ENCODE assay signal across 9 cellular contexts in the genomic region with DNA sequence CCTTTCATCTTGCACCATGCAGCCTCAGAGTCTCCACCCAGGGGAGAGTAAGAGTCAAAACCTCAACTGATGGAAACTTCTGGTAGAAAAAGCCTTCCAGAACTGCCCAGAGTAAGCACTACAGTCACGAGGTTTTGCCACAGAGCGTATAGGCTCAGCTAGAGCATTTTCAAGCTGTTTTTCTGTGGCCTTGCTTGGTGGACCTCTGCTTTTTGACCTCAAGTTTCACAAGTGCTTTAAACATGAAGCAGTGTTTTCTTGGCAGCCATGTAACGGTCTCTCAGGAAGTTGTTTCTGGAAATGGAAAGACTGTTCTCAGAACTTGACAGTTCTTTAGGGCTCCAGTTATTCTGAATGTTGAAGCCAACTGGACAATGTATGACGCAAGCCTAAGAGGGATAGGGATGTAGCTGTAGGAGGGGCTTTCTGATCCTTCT.
DNase-seq lines count a peak whose midpoint lies in the region; ATAC-seq, FAIRE-seq and TF ChIP-seq lines count a peak whose summit lies in the region.
"Had no signal": no experiment of that assay in that cellular context is flagged by ENCODE, and none has a peak within 500 bp of the region (broad histone marks: within the 10 kb centered on the region; RNA-seq: fewer than 3 reads in every experiment).

No MANE protein-coding gene starts in this region.

- POLR2A ChIA-PET in CD8-positive, alpha-beta memory T cell (lab: Charles Lee): no interaction called here
- POLR2A ChIA-PET in T-cell (lab: Charles Lee): interaction anchor here in 1 of 2 donors (0.6 kb wide), 1 partner anchor 310 kb away, joined by 3 read pairs; no protein-coding TSS in a partner anchor

- peaks cover 20 to 22% (median 22%) of the 10 kb centered on the region in 3 donors for H3K4me1 Mint-ChIP-seq in CD8-positive, alpha-beta memory T cell
- H3K4me1 Mint-ChIP-seq in T-cell: peaks cover 16 to 26% (median 20%) of the 10 kb centered on the region in 3 donors

- H3K27ac ChIP-seq in CD8-positive, alpha-beta memory T cell (ENCODE audit: low read depth, low read length): no peak overlapping the region
- H3K27ac ChIP-seq in left lung (peak overlapping the region; percentile 30 to 34), caudate nucleus (ENCODE audit: low read depth, low read length) (no peak overlapping the region)
- H3K27ac ChIP-seq: VCaP had no signal

- H3K9me3 ChIP-seq in CD8-positive, alpha-beta memory T cell (ENCODE audit: low read length): no peaks in the 10 kb centered on the region
- no peaks in the 10 kb centered on the region for H3K9me3 ChIP-seq in left lung

- TF ChIP-seq CTCF in left lung (IDR thresholded peaks at IDR 0.05): no peak

- no peaks in the 10 kb centered on the region for H3K36me3 ChIP-seq in CD8-positive, alpha-beta memory T cell (ENCODE audit: insufficient read depth, low read length)
- no peaks in the 10 kb centered on the region for H3K36me3 ChIP-seq in left lung

- no peak for DNase-seq in CD8-positive, alpha-beta memory T cell
- DNase-seq in T-cell (no peak), left lung (no peak), frontal cortex (ENCODE audit: low spot score in 2 of 2) (no peak), NCI-H2081 treated with DMSO at 0.1 percent for 48 hours (lab: John Stamatoyannopoulos, UW) (no peak), caudate nucleus (lab: John Stamatoyannopoulos, UW) (no peak)
- DNase-seq in activated effector memory CD4-positive, alpha-beta T cell treated with Interleukin-2 at 50 U/mL for 16 hours: no peak

- H3K4me3 Mint-ChIP-seq in CD8-positive, alpha-beta memory T cell: peak overlapping the region in 1 of 7 donors; percentile 27
- no peak overlapping the region for H3K4me3 Mint-ChIP-seq in T-cell

- intact Hi-C loops in left lung (cut with DNase I): no loop called here

- no peak for FAIRE-seq in frontal cortex (lab: Jason Lieb, UNC)

- no peak overlapping the region for H3K4me3 ChIP-seq in CD8-positive, alpha-beta memory T cell (ENCODE audit: low read length)
- no peak overlapping the region for H3K4me3 ChIP-seq in left lung

- no peaks in the 10 kb centered on the region for H3K27me3 ChIP-seq in CD8-positive, alpha-beta memory T cell (ENCODE audit: insufficient read depth, low read length, poor library complexity, severe bottlenecking)
- H3K27me3 ChIP-seq in left lung: no peaks in the 10 kb centered on the region

- H3K36me3 Mint-ChIP-seq in CD8-positive, alpha-beta memory T cell: no peaks in the 10 kb centered on the region
- no peaks in the 10 kb centered on the region for H3K36me3 Mint-ChIP-seq in T-cell

- H3K27me3 Mint-ChIP-seq in CD8-positive, alpha-beta memory T cell: peaks cover 0 to 2% of the 10 kb centered on the region in 2 donors
- no peaks in the 10 kb centered on the region for H3K27me3 Mint-ChIP-seq in T-cell

- H3K9me3 Mint-ChIP-seq in CD8-positive, alpha-beta memory T cell: no peaks in the 10 kb centered on the region
- no peaks in the 10 kb centered on the region for H3K9me3 Mint-ChIP-seq in T-cell

- peaks cover 13% of the 10 kb centered on the region for H3K4me1 ChIP-seq in CD8-positive, alpha-beta memory T cell (ENCODE audit: insufficient read depth, low read length)
- peaks cover 0 to 7% of the 10 kb centered on the region in 2 donors for H3K4me1 ChIP-seq in left lung

- CTCF ChIA-PET in CD8-positive, alpha-beta memory T cell (lab: Charles Lee): interaction anchor here (0.6 kb wide), 1 partner anchor 44 kb away, joined by 3 read pairs; no protein-coding TSS in a partner anchor
- CTCF ChIA-PET in T-cell (lab: Charles Lee): no interaction called here

- ATAC-seq in GM21619 (IDR thresholded peaks at IDR 0.05; ENCODE audit: unreplicated experiment) (peak; percentile 83), T-cell (replicated peaks in 1 of 4) (peak in 3 of 4 experiments; percentile 69 to 73 (median 73)), left lung (peak; percentile 83)

- H3K27ac Mint-ChIP-seq in CD8-positive, alpha-beta memory T cell: peak overlapping the region in 6 of 8 donors; percentile 3 to 75 (median 36)
- peak overlapping the region; percentile 32 to 68 for H3K27ac Mint-ChIP-seq in T-cell

Comparison
In these comparisons a context has a peak if more than half of its experiments do, and no peak if none do; other contexts are left out.
1. H3K27ac ChIP-seq: peak in left lung (2 of 2); none in CD8-positive, alpha-beta memory T cell (single experiment) and caudate nucleus (single experiment).
2. Peak in every context shown above with its lines, with median percentiles within 50 percentile points of each other: ATAC-seq.